In the genomic region with DNA sequence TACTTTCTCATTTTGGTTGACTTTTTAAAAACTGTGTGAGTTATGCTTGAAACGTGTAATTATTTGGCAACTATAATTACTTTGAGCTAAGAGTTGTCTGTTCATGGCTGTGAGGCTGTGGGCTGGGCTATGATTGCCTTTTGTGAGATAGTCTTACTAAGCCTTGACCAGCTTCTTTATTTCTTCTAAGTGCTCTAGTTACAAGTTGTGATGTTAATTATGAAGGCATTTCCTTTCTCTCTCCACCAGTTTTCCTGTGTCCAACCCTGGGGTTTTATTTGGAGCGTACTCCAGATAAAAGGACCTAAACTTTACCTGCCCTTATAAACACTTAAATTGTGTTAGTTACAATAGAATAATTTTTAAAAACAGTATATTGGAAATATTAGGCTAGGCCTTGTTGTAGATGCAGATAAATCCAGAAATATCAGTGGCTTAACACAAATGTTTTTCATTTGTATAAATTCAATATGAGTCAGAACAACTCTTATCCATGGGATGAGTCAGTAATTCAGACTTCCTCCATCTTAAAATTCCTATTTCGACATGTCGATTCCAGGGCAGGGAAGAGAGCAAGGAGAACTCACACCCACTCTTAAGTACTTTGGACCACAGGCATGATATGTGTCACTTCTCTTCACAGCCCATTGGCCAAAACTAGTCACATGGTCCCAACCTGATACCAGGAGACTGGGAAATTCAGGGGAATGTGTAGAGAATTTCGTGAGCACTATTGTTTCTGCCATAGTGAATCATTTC, we compare ENCODE assay signal across 14 cellular contexts. TPM values are rescaled to one million over a fixed set of nuclear protein-coding genes. Genes with fewer than 3 reads are reported as not detected.
A peak's percentile ranks its signal among the peaks of the same experiment; 100 is the strongest.
DNase-seq lines count a peak whose midpoint lies in the region; ATAC-seq and TF ChIP-seq lines count a peak whose summit lies in the region.
"Had no signal": no experiment of that assay in that cellular context is flagged by ENCODE, and none has a peak within 500 bp of the region (broad histone marks: within the 10 kb centered on the region; RNA-seq: fewer than 3 reads in every experiment).

No MANE protein-coding gene starts in this region.

- no peaks in the 10 kb centered on the region for H3K27me3 Mint-ChIP-seq in osteocyte (ENCODE audit: unreplicated experiment)
- H3K27me3 Mint-ChIP-seq: activated naive CD8-positive, alpha-beta T cell treated with anti-CD3 and anti-CD28 coated beads, Interleukin-2, amount 10 ng/mL, durations not matched to agents 7 days and 5 days had no signal

- DNase-seq in GM04503 (ENCODE audit: low read depth) (peak; percentile 73), RKO (ENCODE audit: low spot score) (peak; percentile 70), osteocyte (ENCODE audit: extremely low spot score, unreplicated experiment) (no peak), heart right ventricle (no peak), OCI-M1 (lab: John Stamatoyannopoulos, UW) (no peak), retina (no peak), NCI-H2196 (lab: John Stamatoyannopoulos, UW; ENCODE audit: unreplicated experiment) (no peak)
- DNase-seq: activated CD8-positive, alpha-beta memory T cell treated with anti-CD3 and anti-CD28 coated beads for 24 hours; activated naive CD8-positive, alpha-beta T cell treated with anti-CD3 and anti-CD28 coated beads, Interleukin-2, amount 10 ng/mL, durations not matched to agents 7 days and 5 days; left lung; NCI-H526 treated with DMSO at 0.1 percent for 48 hours; ovary; substantia nigra had no signal

- no peak overlapping the region for H3K4me3 Mint-ChIP-seq in osteocyte (ENCODE audit: unreplicated experiment)
- H3K4me3 Mint-ChIP-seq: activated naive CD8-positive, alpha-beta T cell treated with anti-CD3 and anti-CD28 coated beads, Interleukin-2, amount 10 ng/mL, durations not matched to agents 7 days and 5 days had no signal

- H3K27me3 ChIP-seq in esophagus (ENCODE audit: control insufficient read depth in 1 of 2, insufficient read depth in 2 of 2, low read length in 2 of 2) (no peaks in the 10 kb centered on the region), heart right ventricle (no peaks in the 10 kb centered on the region)
- H3K27me3 ChIP-seq: left lung, ovary had no signal

- no peak for ATAC-seq in heart right ventricle
- ATAC-seq: left lung had no signal

- 75 to 76% methylated on average over 5 of the region's 5 CpGs for WGBS in esophagus, 2 donors
- 87 to 90% methylated on average over 5 of the region's 5 CpGs for WGBS in heart right ventricle, 2 donors

- no peaks in the 10 kb centered on the region for H3K36me3 ChIP-seq in esophagus (ENCODE audit: control insufficient read depth in 2 of 2, insufficient read depth in 2 of 2, low read length in 1 of 2)
- peaks cover 0 to 100% (median 57%) of the 10 kb centered on the region in 9 donors for H3K36me3 ChIP-seq in heart right ventricle
- H3K36me3 ChIP-seq: ovary had no signal

- TF ChIP-seq CTCF in osteocyte (IDR thresholded peaks at IDR 0.05) (no peak), heart right ventricle (IDR thresholded peaks at IDR 0.05) (no peak)

- H3K4me1 ChIP-seq in esophagus (ENCODE audit: control insufficient read depth in 2 of 2, insufficient read depth in 2 of 2, low read length in 1 of 2) = no peaks in the 10 kb centered on the region
- H3K4me1 ChIP-seq in heart right ventricle = peaks cover 0 to 7% (median 0%) of the 10 kb centered on the region in 9 donors
- H3K4me1 ChIP-seq: left lung had no signal

- peak overlapping the region; percentile 42 to 65 for H3K27ac ChIP-seq in esophagus (ENCODE audit: low read depth in 2 of 2, low read length in 1 of 2)
- peak overlapping the region in 1 of 10 donors; percentile 45 for H3K27ac ChIP-seq in heart right ventricle
- H3K27ac ChIP-seq: left lung, ovary had no signal

- peaks cover 7% of the 10 kb centered on the region for H3K4me1 Mint-ChIP-seq in osteocyte (ENCODE audit: unreplicated experiment)

- intact Hi-C loops in heart right ventricle (cut with DNase I) = loop anchor here in 1 of 10 donors (10.0 kb wide), 1 partner anchor 96 kb away; no protein-coding TSS in a partner anchor

- H3K9me3 ChIP-seq in esophagus (ENCODE audit: control insufficient read depth in 2 of 2, insufficient read depth in 1 of 2, low read depth in 1 of 2, low read length in 1 of 2) (no peaks in the 10 kb centered on the region), heart right ventricle (no peaks in the 10 kb centered on the region)
- H3K9me3 ChIP-seq: left lung, ovary had no signal

- H3K27ac Mint-ChIP-seq in osteocyte (ENCODE audit: unreplicated experiment) = peak overlapping the region; percentile 59
- H3K27ac Mint-ChIP-seq: activated naive CD8-positive, alpha-beta T cell treated with anti-CD3 and anti-CD28 coated beads, Interleukin-2, amount 10 ng/mL, durations not matched to agents 7 days and 5 days had no signal

- H3K4me3 ChIP-seq in esophagus (ENCODE audit: low read depth in 1 of 2, low read length in 2 of 2) = no peak overlapping the region
- no peak overlapping the region for H3K4me3 ChIP-seq in heart right ventricle
- H3K4me3 ChIP-seq: left lung, ovary had no signal

- no peaks in the 10 kb centered on the region for H3K9me3 Mint-ChIP-seq in osteocyte (ENCODE audit: unreplicated experiment)
- H3K9me3 Mint-ChIP-seq: activated naive CD8-positive, alpha-beta T cell treated with anti-CD3 and anti-CD28 coated beads, Interleukin-2, amount 10 ng/mL, durations not matched to agents 7 days and 5 days had no signal

- H3K36me3 Mint-ChIP-seq in osteocyte (ENCODE audit: unreplicated experiment) = peaks cover 40% of the 10 kb centered on the region

RNA-seq across cellular contexts. Expression of gene TMEM62, which starts 17.0 kb away (rescaled TPM):
- 10 to 100 TPM in 1 of 2 donors, 1 to 10 TPM in 1; 7.6 to 12.8 TPM for polyA plus RNA-seq in esophagus
- total RNA-seq in osteocyte = 11.7 and 15.2 TPM in 2 replicates
- total RNA-seq in heart right ventricle = 10 to 100 TPM in 7 of 10 donors, 1 to 10 TPM in 3; 7.6 to 13.8 (median 11.7) TPM
- 10 to 100 TPM; 11.4 to 13.9 TPM for polyA plus RNA-seq in heart right ventricle

RNA-seq across cellular contexts. Expression of gene CCNDBP1, which starts 34.9 kb away (rescaled TPM):
- polyA plus RNA-seq in esophagus (10 to 100 TPM; 48.0 to 57.4 TPM), heart right ventricle (10 to 100 TPM; 27.6 to 54.2 TPM)
- total RNA-seq in osteocyte (39.4 and 39.6 TPM in 2 replicates), heart right ventricle (10 to 100 TPM; 43.7 to 65.1 (median 59.9) TPM)

RNA-seq across cellular contexts. Expression of gene UBR1, which starts 44.5 kb away (rescaled TPM):
- 1 to 10 TPM; 2.3 to 2.7 TPM for polyA plus RNA-seq in esophagus
- 31.4 and 34.1 TPM in 2 replicates for total RNA-seq in osteocyte
- total RNA-seq in heart right ventricle = 10 to 100 TPM; 19.2 to 46.2 (median 28.1) TPM
- 1 to 10 TPM; 3.8 to 4.8 TPM for polyA plus RNA-seq in heart right ventricle

Comparison
In these comparisons a context has a peak if more than half of its experiments do, and no peak if none do; other contexts are left out.
1. DNase-seq: peak in GM04503 (single experiment) and RKO (single experiment); none in osteocyte (single experiment), heart right ventricle (0 of 2), OCI-M1 (single experiment), retina (single experiment) and NCI-H2196 (single experiment).